Comparison of ENCODE assay signal across 1 cellular context in the genomic region with DNA sequence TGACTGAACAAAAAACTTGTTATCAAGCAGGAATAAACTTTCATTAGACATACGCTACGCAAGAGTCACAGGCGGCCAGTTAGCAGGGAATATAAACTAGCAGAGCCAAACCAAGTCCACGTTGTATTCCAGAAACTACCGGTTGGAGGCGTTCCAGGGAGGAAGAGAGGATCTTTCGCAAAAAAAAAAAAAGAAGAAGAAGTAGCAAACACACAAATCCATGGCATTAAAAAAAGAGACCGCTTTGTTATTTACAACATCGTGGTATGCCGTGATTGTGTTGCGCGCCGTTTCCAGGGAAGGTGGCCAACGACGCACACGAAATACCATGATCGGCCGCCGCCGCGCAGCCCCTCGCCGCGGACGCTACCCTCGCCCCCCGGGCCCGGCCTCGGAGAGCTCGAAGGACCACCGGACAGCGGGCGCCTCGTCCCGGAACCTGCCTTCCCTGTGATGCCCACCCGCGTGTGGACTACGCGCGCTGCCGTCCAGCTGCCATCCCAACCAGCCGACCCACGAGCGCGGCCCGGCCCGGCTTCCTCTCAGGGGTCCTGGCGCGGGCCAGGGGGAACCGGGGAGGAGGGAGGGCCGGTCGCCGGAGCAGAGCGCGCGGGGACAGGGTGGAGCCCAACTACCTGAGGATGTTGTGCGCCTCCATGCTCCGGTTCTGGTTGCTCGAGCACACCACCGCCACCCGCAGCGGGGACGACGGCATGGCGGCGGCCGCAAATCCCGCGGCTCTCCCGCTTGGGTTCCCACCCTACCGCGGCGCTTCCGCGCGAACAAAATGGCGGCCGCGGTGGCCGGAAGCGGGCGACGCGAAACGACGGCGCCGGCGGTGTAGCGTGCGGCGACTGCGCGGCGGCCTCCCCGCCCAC.
TF ChIP-seq lines count a peak whose summit lies in the region.

No MANE protein-coding gene starts in this region.

TF ChIP-seq in HepG2, 621 proteins besides CTCF, POLR2A, EP300 and RAD21 (continued from another document and continues in another):
- TF ChIP-seq REPIN1 (CRISPR knock-in tag; IDR thresholded peaks at IDR 0.05; ENCODE audit: borderline replicate concordance, low read depth) (peak; percentile 0; the same call in 1 of the 2 replicates), ZNF597 (CRISPR knock-in tag; IDR thresholded peaks at IDR 0.05) (no peak), KDM1A (CRISPR knock-in tag; IDR thresholded peaks at IDR 0.05) (no peak), ZNF354B (CRISPR knock-in tag; IDR thresholded peaks at IDR 0.05) (no peak), ZNF562 (CRISPR knock-in tag; IDR thresholded peaks at IDR 0.05; ENCODE audit: borderline replicate concordance) (no peak), ZBTB10 (CRISPR knock-in tag; IDR thresholded peaks at IDR 0.05; ENCODE audit: borderline replicate concordance) (no peak), ZNF496 (CRISPR knock-in tag; IDR thresholded peaks at IDR 0.05; ENCODE audit: insufficient replicate concordance) (no peak), ZBTB42 (CRISPR knock-in tag; IDR thresholded peaks at IDR 0.05) (no peak), ZNF567 (CRISPR knock-in tag; IDR thresholded peaks at IDR 0.05; ENCODE audit: borderline replicate concordance) (0 out of 2 replicates have a peak, but pooled peaks have one; percentile 2), ZFP62 (CRISPR knock-in tag; IDR thresholded peaks at IDR 0.05) (no peak), ZNF576 (CRISPR knock-in tag; IDR thresholded peaks at IDR 0.05) (no peak), ZNF589 (CRISPR knock-in tag; conservative IDR thresholded peaks at IDR 0.05) (no peak), ZNF207 (IDR thresholded peaks at IDR 0.05; ENCODE audit: borderline replicate concordance) (no peak), BHLHE40 (IDR thresholded peaks at IDR 0.05; ENCODE audit: low read length) (no peak), SKIL (CRISPR knock-in tag; IDR thresholded peaks at IDR 0.05; ENCODE audit: borderline replicate concordance) (no peak), TBL1XR1 (IDR thresholded peaks at IDR 0.05; ENCODE audit: borderline replicate concordance, low read length, partially characterized antibody) (no peak), ADNP (CRISPR knock-in tag; IDR thresholded peaks at IDR 0.05) (no peak), ZNF672 (CRISPR knock-in tag; IDR thresholded peaks at IDR 0.05) (no peak), ZNF232 (CRISPR knock-in tag; IDR thresholded peaks at IDR 0.05; ENCODE audit: borderline replicate concordance) (no peak), HHEX (CRISPR knock-in tag; IDR thresholded peaks at IDR 0.05) (no peak), HIVEP1 (CRISPR knock-in tag; IDR thresholded peaks at IDR 0.05) (no peak), RXRB (CRISPR knock-in tag; IDR thresholded peaks at IDR 0.05; ENCODE audit: borderline replicate concordance) (no peak), JUNB (CRISPR knock-in tag; IDR thresholded peaks at IDR 0.05; ENCODE audit: borderline replicate concordance) (no peak), NFYC (CRISPR knock-in tag; IDR thresholded peaks at IDR 0.05) (no peak), TSC22D2 (CRISPR knock-in tag; IDR thresholded peaks at IDR 0.05; ENCODE audit: borderline replicate concordance) (no peak), SMAD9 (CRISPR knock-in tag; IDR thresholded peaks at IDR 0.05) (no peak), GFI1 (CRISPR knock-in tag; IDR thresholded peaks at IDR 0.05; ENCODE audit: borderline replicate concordance) (no peak; the same call in 1 of the 2 replicates), CEBPZ (IDR thresholded peaks at IDR 0.05; ENCODE audit: low read length) (no peak), HNRNPK (IDR thresholded peaks at IDR 0.05; ENCODE audit: low read depth, low read length, poor library complexity, severe bottlenecking) (no peak), POLR2G (IDR thresholded peaks at IDR 0.05; ENCODE audit: low read depth, low read length) (no peak), ZNF687 (CRISPR knock-in tag; IDR thresholded peaks at IDR 0.05) (peak; percentile 56), JARID2 (CRISPR knock-in tag; IDR thresholded peaks at IDR 0.05; ENCODE audit: insufficient replicate concordance) (no peak), HMG20A (CRISPR knock-in tag; IDR thresholded peaks at IDR 0.05; ENCODE audit: borderline replicate concordance) (no peak), MTF1 (CRISPR knock-in tag; IDR thresholded peaks at IDR 0.05) (no peak), POLR2AphosphoS2 (IDR thresholded peaks at IDR 0.05; ENCODE audit: low read depth, low read length) (no peak), ARNT (IDR thresholded peaks at IDR 0.05) (no peak)
- TF ChIP-seq, protein P1, sequence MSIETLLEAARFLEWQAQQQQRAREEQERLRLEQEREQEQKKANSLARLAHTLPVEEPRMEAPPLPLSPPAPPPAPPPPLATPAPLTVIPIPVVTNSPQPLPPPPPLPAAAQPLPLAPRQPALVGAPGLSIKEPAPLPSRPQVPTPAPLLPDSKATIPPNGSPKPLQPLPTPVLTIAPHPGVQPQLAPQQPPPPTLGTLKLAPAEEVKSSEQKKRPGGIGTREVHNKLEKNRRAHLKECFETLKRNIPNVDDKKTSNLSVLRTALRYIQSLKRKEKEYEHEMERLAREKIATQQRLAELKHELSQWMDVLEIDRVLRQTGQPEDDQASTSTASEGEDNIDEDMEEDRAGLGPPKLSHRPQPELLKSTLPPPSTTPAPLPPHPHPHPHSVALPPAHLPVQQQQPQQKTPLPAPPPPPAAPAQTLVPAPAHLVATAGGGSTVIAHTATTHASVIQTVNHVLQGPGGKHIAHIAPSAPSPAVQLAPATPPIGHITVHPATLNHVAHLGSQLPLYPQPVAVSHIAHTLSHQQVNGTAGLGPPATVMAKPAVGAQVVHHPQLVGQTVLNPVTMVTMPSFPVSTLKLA (IDR thresholded peaks at IDR 0.05), result no peak; the same call in 1 of the 2 replicates
- TF ChIP-seq, protein P2, sequence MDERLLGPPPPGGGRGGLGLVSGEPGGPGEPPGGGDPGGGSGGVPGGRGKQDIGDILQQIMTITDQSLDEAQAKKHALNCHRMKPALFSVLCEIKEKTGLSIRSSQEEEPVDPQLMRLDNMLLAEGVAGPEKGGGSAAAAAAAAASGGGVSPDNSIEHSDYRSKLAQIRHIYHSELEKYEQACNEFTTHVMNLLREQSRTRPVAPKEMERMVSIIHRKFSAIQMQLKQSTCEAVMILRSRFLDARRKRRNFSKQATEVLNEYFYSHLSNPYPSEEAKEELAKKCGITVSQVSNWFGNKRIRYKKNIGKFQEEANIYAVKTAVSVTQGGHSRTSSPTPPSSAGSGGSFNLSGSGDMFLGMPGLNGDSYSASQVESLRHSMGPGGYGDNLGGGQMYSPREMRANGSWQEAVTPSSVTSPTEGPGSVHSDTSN (CRISPR knock-in tag; IDR thresholded peaks at IDR 0.05), result no peak
- TF ChIP-seq, protein P3, sequence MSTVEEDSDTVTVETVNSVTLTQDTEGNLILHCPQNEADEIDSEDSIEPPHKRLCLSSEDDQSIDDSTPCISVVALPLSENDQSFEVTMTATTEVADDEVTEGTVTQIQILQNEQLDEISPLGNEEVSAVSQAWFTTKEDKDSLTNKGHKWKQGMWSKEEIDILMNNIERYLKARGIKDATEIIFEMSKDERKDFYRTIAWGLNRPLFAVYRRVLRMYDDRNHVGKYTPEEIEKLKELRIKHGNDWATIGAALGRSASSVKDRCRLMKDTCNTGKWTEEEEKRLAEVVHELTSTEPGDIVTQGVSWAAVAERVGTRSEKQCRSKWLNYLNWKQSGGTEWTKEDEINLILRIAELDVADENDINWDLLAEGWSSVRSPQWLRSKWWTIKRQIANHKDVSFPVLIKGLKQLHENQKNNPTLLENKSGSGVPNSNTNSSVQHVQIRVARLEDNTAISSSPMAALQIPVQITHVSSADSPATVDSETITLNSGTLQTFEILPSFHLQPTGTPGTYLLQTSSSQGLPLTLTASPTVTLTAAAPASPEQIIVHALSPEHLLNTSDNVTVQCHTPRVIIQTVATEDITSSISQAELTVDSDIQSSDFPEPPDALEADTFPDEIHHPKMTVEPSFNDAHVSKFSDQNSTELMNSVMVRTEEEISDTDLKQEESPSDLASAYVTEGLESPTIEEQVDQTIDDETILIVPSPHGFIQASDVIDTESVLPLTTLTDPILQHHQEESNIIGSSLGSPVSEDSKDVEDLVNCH (CRISPR knock-in tag; IDR thresholded peaks at IDR 0.05), result no peak
